In genomic region chr7:55481126-55481525, GRCh38 we compare ENCODE assay signal across 1 cellular context.
TF ChIP-seq lines count a peak whose summit lies in the region.

No MANE protein-coding gene starts in this region.

TF ChIP-seq in GM23338, 12 proteins besides CTCF, POLR2A, EP300 and RAD21:
- no peak for TF ChIP-seq REST (IDR thresholded peaks at IDR 0.05; ENCODE audit: unreplicated experiment)
- no peak for TF ChIP-seq EZH2 (IDR thresholded peaks at IDR 0.05; ENCODE audit: low read depth, unreplicated experiment)
- TF ChIP-seq STAT1 (IDR thresholded peaks at IDR 0.05; ENCODE audit: unreplicated experiment), result no peak
- no peak for TF ChIP-seq CREB1 (CRISPR knock-in tag; IDR thresholded peaks at IDR 0.05; ENCODE audit: low read depth)
- TF ChIP-seq JUNB (IDR thresholded peaks at IDR 0.05; ENCODE audit: unreplicated experiment), result no peak
- TF ChIP-seq POLR2AphosphoS5 (IDR thresholded peaks at IDR 0.05; ENCODE audit: low read depth), result no peak
- no peak for TF ChIP-seq NANOG (IDR thresholded peaks at IDR 0.05; ENCODE audit: borderline replicate concordance)
